In the genomic region with DNA sequence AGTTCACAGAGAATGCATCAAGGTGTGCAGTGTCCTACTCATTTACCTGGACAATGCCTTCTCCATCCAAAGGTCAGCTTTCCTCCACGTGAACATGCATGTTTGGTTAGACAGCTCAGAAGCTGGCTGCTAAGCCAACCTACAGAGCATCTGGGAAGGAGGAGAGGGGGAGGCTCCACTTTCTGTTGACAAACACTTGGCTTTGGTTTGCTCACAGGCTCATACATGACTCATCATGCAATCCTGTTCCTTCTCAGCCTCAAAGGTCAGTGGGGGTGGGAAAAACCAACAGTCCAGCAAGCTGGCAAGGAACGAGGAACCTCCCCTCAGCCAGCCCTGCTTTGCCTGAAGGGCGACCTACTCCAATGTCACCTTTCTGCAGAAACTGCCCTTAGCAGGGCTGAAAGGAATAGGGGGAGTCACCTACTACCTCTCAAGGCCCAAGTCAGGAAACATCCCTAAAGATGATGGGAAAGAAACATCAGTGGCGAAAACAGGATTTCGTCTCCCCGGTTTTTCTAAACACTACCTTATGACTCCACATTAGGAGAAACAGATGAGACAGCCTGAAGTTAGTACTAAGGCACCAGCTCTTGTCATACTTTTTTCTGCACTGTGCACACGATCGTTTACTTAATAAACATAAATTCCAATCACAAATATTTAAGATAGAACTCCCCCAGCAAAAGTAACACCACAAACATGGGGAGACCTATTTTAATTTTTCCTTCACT, we compare ENCODE assay signal across 9 cellular contexts. TPM values are rescaled to one million over a fixed set of nuclear protein-coding genes. Genes with fewer than 3 reads are reported as not detected.
DNase-seq lines count a peak whose midpoint lies in the region; ATAC-seq and TF ChIP-seq lines count a peak whose summit lies in the region.
"Had no signal": no experiment of that assay in that cellular context is flagged by ENCODE, and none has a peak within 500 bp of the region (broad histone marks: within the 10 kb centered on the region; RNA-seq: fewer than 3 reads in every experiment).

No MANE protein-coding gene starts in this region.

- H3K9me3 Mint-ChIP-seq in GM23338 (peaks cover 3% of the 10 kb centered on the region; the same call in 1 of the 3 replicates), osteocyte (ENCODE audit: unreplicated experiment) (no peaks in the 10 kb centered on the region)
- H3K9me3 Mint-ChIP-seq: stimulated activated naive CD8-positive, alpha-beta T cell treated with anti-CD3 and anti-CD28 coated beads, Interleukin-15, Interleukin-2, amounts not matched to agents 100 ng/mL and 50 ng/mL, for 24 hours had no signal

- H3K27me3 ChIP-seq in GM23338 (ENCODE audit: insufficient read depth) = no peaks in the 10 kb centered on the region

- H3K4me3 ChIP-seq in GM23338 = no peak overlapping the region
- H3K4me3 ChIP-seq in fibroblast of mammary gland (ENCODE audit: control insufficient read depth, low read depth, low read length) = peak overlapping the region; percentile 23
- no peak overlapping the region for H3K4me3 ChIP-seq in retinal pigment epithelial cell (ENCODE audit: low read length)

- no peak for TF ChIP-seq CTCF in GM23338 (conservative IDR thresholded peaks at IDR 0.05; ENCODE audit: low read depth in 2 of 2)
- no peak for TF ChIP-seq CTCF in fibroblast of mammary gland (conservative IDR thresholded peaks at IDR 0.05; ENCODE audit: control insufficient read depth, insufficient read depth, low read depth, low read length)
- TF ChIP-seq CTCF in retinal pigment epithelial cell (conservative IDR thresholded peaks at IDR 0.05; ENCODE audit: low read depth, low read length) = no peak
- TF ChIP-seq CTCF in osteocyte (IDR thresholded peaks at IDR 0.05) = no peak

- no peak overlapping the region for H3K4me2 ChIP-seq in GM23338

- H3K36me3 ChIP-seq in GM23338 (ENCODE audit: insufficient read depth) = no peaks in the 10 kb centered on the region

- ATAC-seq in GM23338 (no peak), GM19351 (IDR thresholded peaks at IDR 0.05; ENCODE audit: unreplicated experiment) (no peak), HG02623 (IDR thresholded peaks at IDR 0.05; ENCODE audit: unreplicated experiment) (no peak)

- no peaks in the 10 kb centered on the region; the same call in 1 of the 2 replicates for H3K79me2 ChIP-seq in GM23338 (replicated peaks; ENCODE audit: insufficient read depth)

- no peaks in the 10 kb centered on the region for H3F3A ChIP-seq in GM23338 (replicated peaks; ENCODE audit: low read depth)

- no peaks in the 10 kb centered on the region for H3K9me2 ChIP-seq in GM23338 (ENCODE audit: insufficient read depth)

- H3K4me1 Mint-ChIP-seq in GM23338 (peaks cover 40% of the 10 kb centered on the region), osteocyte (ENCODE audit: unreplicated experiment) (peaks cover 10% of the 10 kb centered on the region)

- peaks cover 3% of the 10 kb centered on the region for H3K27me3 Mint-ChIP-seq in GM23338 (ENCODE audit: insufficient read depth, low read depth, poor library complexity)
- no peaks in the 10 kb centered on the region for H3K27me3 Mint-ChIP-seq in osteocyte (ENCODE audit: unreplicated experiment)
- H3K27me3 Mint-ChIP-seq: stimulated activated naive CD8-positive, alpha-beta T cell treated with anti-CD3 and anti-CD28 coated beads, Interleukin-15, Interleukin-2, amounts not matched to agents 100 ng/mL and 50 ng/mL, for 24 hours had no signal

- DNase-seq in GM23338 (ENCODE audit: low spot score) (no peak), OCI-M1 (lab: John Stamatoyannopoulos, UW) (peak; percentile 69), fibroblast of mammary gland (ENCODE audit: low read depth) (peak; percentile 97), retinal pigment epithelial cell (ENCODE audit: low read depth) (peak; percentile 85), osteocyte (ENCODE audit: extremely low spot score, unreplicated experiment) (no peak), NCI-H187 (lab: John Stamatoyannopoulos, UW) (no peak)

- no peak overlapping the region for H2AFZ ChIP-seq in GM23338

- peaks cover 25% of the 10 kb centered on the region for H3K4me1 ChIP-seq in GM23338 (ENCODE audit: insufficient read depth)

- 0 out of 2 replicates have a peak overlapping the region, but pooled peaks have one; percentile 39 for H3K27ac ChIP-seq in GM23338 (ENCODE audit: low read depth)

- H4K20me1 ChIP-seq in GM23338 (replicated peaks; ENCODE audit: insufficient read depth) = no peaks in the 10 kb centered on the region; the same call in 1 of the 2 replicates

- H3K4me3 Mint-ChIP-seq in GM23338 = no peak overlapping the region
- no peak overlapping the region for H3K4me3 Mint-ChIP-seq in osteocyte (ENCODE audit: unreplicated experiment)
- H3K4me3 Mint-ChIP-seq: stimulated activated naive CD8-positive, alpha-beta T cell treated with anti-CD3 and anti-CD28 coated beads, Interleukin-15, Interleukin-2, amounts not matched to agents 100 ng/mL and 50 ng/mL, for 24 hours had no signal

- H3K27ac Mint-ChIP-seq in GM23338 (no peak overlapping the region), osteocyte (ENCODE audit: unreplicated experiment) (no peak overlapping the region)
- H3K27ac Mint-ChIP-seq: stimulated activated naive CD8-positive, alpha-beta T cell treated with anti-CD3 and anti-CD28 coated beads, Interleukin-15, Interleukin-2, amounts not matched to agents 100 ng/mL and 50 ng/mL, for 24 hours had no signal

- peaks cover 21% of the 10 kb centered on the region for H3K36me3 Mint-ChIP-seq in GM23338 (ENCODE audit: low read depth)
- H3K36me3 Mint-ChIP-seq in osteocyte (ENCODE audit: unreplicated experiment) = peaks cover 10% of the 10 kb centered on the region

TF ChIP-seq in GM23338, 12 proteins besides CTCF, POLR2A, EP300 and RAD21 (continues in another document):
- TF ChIP-seq CREB1 (CRISPR knock-in tag; IDR thresholded peaks at IDR 0.05; ENCODE audit: low read depth) (no peak), EZH2 (IDR thresholded peaks at IDR 0.05; ENCODE audit: low read depth, unreplicated experiment) (no peak), STAT1 (IDR thresholded peaks at IDR 0.05; ENCODE audit: unreplicated experiment) (no peak), ZNF331 (CRISPR knock-in tag; IDR thresholded peaks at IDR 0.05; ENCODE audit: low read depth) (no peak), ZNF114 (CRISPR knock-in tag; IDR thresholded peaks at IDR 0.05) (no peak), POLR2AphosphoS5 (IDR thresholded peaks at IDR 0.05; ENCODE audit: low read depth) (no peak), JUNB (IDR thresholded peaks at IDR 0.05; ENCODE audit: unreplicated experiment) (no peak)
- TF ChIP-seq, protein P1, sequence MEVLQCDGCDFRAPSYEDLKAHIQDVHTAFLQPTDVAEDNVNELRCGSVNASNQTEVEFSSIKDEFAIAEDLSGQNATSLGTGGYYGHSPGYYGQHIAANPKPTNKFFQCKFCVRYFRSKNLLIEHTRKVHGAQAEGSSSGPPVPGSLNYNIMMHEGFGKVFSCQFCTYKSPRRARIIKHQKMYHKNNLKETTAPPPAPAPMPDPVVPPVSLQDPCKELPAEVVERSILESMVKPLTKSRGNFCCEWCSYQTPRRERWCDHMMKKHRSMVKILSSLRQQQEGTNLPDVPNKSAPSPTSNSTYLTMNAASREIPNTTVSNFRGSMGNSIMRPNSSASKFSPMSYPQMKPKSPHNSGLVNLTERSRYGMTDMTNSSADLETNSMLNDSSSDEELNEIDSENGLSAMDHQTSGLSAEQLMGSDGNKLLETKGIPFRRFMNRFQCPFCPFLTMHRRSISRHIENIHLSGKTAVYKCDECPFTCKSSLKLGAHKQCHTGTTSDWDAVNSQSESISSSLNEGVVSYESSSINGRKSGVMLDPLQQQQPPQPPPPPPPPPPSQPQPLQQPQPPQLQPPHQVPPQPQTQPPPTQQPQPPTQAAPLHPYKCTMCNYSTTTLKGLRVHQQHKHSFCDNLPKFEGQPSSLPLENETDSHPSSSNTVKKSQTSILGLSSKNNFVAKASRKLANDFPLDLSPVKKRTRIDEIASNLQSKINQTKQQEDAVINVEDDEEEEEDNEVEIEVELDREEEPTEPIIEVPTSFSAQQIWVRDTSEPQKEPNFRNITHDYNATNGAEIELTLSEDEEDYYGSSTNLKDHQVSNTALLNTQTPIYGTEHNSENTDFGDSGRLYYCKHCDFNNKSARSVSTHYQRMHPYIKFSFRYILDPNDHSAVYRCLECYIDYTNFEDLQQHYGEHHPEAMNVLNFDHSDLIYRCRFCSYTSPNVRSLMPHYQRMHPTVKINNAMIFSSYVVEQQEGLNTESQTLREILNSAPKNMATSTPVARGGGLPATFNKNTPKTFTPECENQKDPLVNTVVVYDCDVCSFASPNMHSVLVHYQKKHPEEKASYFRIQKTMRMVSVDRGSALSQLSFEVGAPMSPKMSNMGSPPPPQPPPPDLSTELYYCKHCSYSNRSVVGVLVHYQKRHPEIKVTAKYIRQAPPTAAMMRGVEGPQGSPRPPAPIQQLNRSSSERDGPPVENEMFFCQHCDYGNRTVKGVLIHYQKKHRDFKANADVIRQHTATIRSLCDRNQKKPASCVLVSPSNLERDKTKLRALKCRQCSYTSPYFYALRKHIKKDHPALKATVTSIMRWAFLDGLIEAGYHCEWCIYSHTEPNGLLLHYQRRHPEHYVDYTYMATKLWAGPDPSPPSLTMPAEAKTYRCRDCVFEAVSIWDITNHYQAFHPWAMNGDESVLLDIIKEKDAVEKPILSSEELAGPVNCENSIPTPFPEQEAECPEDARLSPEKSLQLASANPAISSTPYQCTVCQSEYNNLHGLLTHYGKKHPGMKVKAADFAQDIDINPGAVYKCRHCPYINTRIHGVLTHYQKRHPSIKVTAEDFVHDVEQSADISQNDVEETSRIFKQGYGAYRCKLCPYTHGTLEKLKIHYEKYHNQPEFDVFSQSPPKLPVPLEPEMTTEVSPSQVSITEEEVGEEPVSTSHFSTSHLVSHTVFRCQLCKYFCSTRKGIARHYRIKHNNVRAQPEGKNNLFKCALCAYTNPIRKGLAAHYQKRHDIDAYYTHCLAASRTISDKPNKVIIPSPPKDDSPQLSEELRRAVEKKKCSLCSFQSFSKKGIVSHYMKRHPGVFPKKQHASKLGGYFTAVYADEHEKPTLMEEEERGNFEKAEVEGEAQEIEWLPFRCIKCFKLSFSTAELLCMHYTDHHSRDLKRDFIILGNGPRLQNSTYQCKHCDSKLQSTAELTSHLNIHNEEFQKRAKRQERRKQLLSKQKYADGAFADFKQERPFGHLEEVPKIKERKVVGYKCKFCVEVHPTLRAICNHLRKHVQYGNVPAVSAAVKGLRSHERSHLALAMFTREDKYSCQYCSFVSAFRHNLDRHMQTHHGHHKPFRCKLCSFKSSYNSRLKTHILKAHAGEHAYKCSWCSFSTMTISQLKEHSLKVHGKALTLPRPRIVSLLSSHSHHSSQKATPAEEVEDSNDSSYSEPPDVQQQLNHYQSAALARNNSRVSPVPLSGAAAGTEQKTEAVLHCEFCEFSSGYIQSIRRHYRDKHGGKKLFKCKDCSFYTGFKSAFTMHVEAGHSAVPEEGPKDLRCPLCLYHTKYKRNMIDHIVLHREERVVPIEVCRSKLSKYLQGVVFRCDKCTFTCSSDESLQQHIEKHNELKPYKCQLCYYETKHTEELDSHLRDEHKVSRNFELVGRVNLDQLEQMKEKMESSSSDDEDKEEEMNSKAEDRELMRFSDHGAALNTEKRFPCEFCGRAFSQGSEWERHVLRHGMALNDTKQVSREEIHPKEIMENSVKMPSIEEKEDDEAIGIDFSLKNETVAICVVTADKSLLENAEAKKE (CRISPR knock-in tag; IDR thresholded peaks at IDR 0.05) = no peak

RNA-seq across cellular contexts. Expression of a gene that starts 37.9 kb away (rescaled TPM):
- 27.0 and 28.5 TPM in 2 replicates for total RNA-seq in GM23338 (2014; rRNA removed; shearing (Covaris generic))
- polyA plus RNA-seq in GM23338 (2016; fragmentation: Nextera tagmentation; extraction: Ambion mirVana) = 1.9 and 2.8 TPM in 2 replicates
- 15.6 and 17.4 TPM in 2 replicates for total RNA-seq in osteocyte

Comparison
In these comparisons a context has a peak if more than half of its experiments do, and no peak if none do; other contexts are left out.
1. DNase-seq: peak in OCI-M1 (single experiment), fibroblast of mammary gland (single experiment) and retinal pigment epithelial cell (single experiment); none in GM23338 (single experiment), osteocyte (single experiment) and NCI-H187 (0 of 2).